8 cellular contexts compared by ENCODE assay signal in genomic region chr9:101738566-101739183, GRCh38. TPM values are rescaled to one million over a fixed set of nuclear protein-coding genes. Genes with fewer than 3 reads are reported as not detected.
DNase-seq lines count a peak whose midpoint lies in the region; ATAC-seq and TF ChIP-seq lines count a peak whose summit lies in the region.

Gene GRIN3A (minus strand): TSS chr9:101738647. CDS start chr9:101737979, 668 bp downstream.

- H3K27ac Mint-ChIP-seq in activated T-helper 2 cell treated with anti-CD3 and anti-CD28 coated beads, Interferon-gamma antibody, Interleukin-2, Interleukin-4, amounts not matched to agents 10 μg/mL and 5 μg/mL and 100 μg/mL, durations not matched to agents 14 hours and 24 hours and 36 hours = no peak within 1 kb of the TSS

- intact Hi-C loops in heart left ventricle (cut with DNase I) (loop anchor here in 2 of 10 donors (10.0 kb wide), 1 partner anchor 134 kb away; no protein-coding TSS in a partner anchor), psoas muscle (cut with DNase I) (no loop called here), thyroid gland (cut with DNase I) (no loop called here)
- intact Hi-C loops in activated T-helper 2 cell treated with anti-CD3 and anti-CD28 coated beads, Interferon-gamma antibody, Interleukin-2, Interleukin-4, amounts not matched to agents 10 μg/mL and 5 μg/mL and 100 μg/mL, durations not matched to agents 14 hours and 24 hours and 36 hours (cut with micrococcal nuclease) = no loop called here

- H3K27me3 ChIP-seq in heart left ventricle = peaks cover 17 to 61% (median 38%) of the 10 kb centered on the region in 9 donors
- H3K27me3 ChIP-seq in psoas muscle (ENCODE audit: insufficient read depth in 3 of 3, low read length in 2 of 3) = peaks cover 7 to 60% (median 11%) of the 10 kb centered on the region in 3 donors
- H3K27me3 ChIP-seq in thyroid gland = peaks cover 12% of the 10 kb centered on the region

- peak in 3 of 4 donors; percentile 67 to 87 (median 69) for ATAC-seq in heart left ventricle
- peak in 2 of 4 donors; percentile 58 to 60 for ATAC-seq in psoas muscle
- no peak for ATAC-seq in HG03520 (IDR thresholded peaks at IDR 0.05; ENCODE audit: unreplicated experiment)

- peaks cover 3% of the 10 kb centered on the region for H3K4me1 Mint-ChIP-seq in activated T-helper 2 cell treated with anti-CD3 and anti-CD28 coated beads, Interferon-gamma antibody, Interleukin-2, Interleukin-4, amounts not matched to agents 10 μg/mL and 5 μg/mL and 100 μg/mL, durations not matched to agents 14 hours and 24 hours and 36 hours (ENCODE audit: low read depth)

- H3K4me3 Mint-ChIP-seq in activated T-helper 2 cell treated with anti-CD3 and anti-CD28 coated beads, Interferon-gamma antibody, Interleukin-2, Interleukin-4, amounts not matched to agents 10 μg/mL and 5 μg/mL and 100 μg/mL, durations not matched to agents 14 hours and 24 hours and 36 hours (ENCODE audit: low read depth) = no peak within 1 kb of the TSS

- no peaks in the 10 kb centered on the region for H3K36me3 Mint-ChIP-seq in activated T-helper 2 cell treated with anti-CD3 and anti-CD28 coated beads, Interferon-gamma antibody, Interleukin-2, Interleukin-4, amounts not matched to agents 10 μg/mL and 5 μg/mL and 100 μg/mL, durations not matched to agents 14 hours and 24 hours and 36 hours (ENCODE audit: low read depth)

- H3K27ac ChIP-seq in heart left ventricle (peak within 1 kb of the TSS in 2 of 12 donors; percentile 21 to 22), psoas muscle (no peak within 1 kb of the TSS), thyroid gland (no peak within 1 kb of the TSS)

- TF ChIP-seq POLR2A in heart left ventricle (IDR thresholded peaks at IDR 0.05) (no peak), thyroid gland (IDR thresholded peaks at IDR 0.05) (no peak)

- TF ChIP-seq CTCF in heart left ventricle (IDR thresholded peaks at IDR 0.05) (peak in 6 of 12 donors; percentile 7 to 41 (median 31)), psoas muscle (IDR thresholded peaks at IDR 0.05) (no peak), thyroid gland (IDR thresholded peaks at IDR 0.05) (peak in 1 of 6 experiments; percentile 3)

- peak; percentile 69 for DNase-seq in DMS 273 (lab: John Stamatoyannopoulos, UW; ENCODE audit: unreplicated experiment)
- DNase-seq in DMS 273 treated with DMSO at 0.1 percent for 48 hours (lab: John Stamatoyannopoulos, UW) = no peak
- peak; percentile 36 for DNase-seq in NOMO-1 treated with DMSO at 0.1 percent for 48 hours (lab: John Stamatoyannopoulos, UW; ENCODE audit: unreplicated experiment)
- peak in 4 of 5 donors; percentile 24 to 70 (median 50) for DNase-seq in heart left ventricle
- peak; percentile 17 to 48 for DNase-seq in psoas muscle
- no peak for DNase-seq in activated T-helper 2 cell treated with anti-CD3 and anti-CD28 coated beads, Interferon-gamma antibody, Interleukin-2, Interleukin-4, amounts not matched to agents 10 μg/mL and 5 μg/mL and 100 μg/mL, durations not matched to agents 14 hours and 24 hours and 36 hours (ENCODE audit: low spot score)
- DNase-seq in thyroid gland = no peak

- H3K4me1 ChIP-seq in heart left ventricle (peaks cover 0 to 18% (median 12%) of the 10 kb centered on the region in 12 donors), psoas muscle (peaks cover 7% of the 10 kb centered on the region), thyroid gland (peaks cover 7 to 14% of the 10 kb centered on the region in 2 donors)

- H3K9me3 ChIP-seq in heart left ventricle (no peaks in the 10 kb centered on the region), psoas muscle (no peaks in the 10 kb centered on the region), thyroid gland (no peaks in the 10 kb centered on the region)

- H3K9me3 Mint-ChIP-seq in activated T-helper 2 cell treated with anti-CD3 and anti-CD28 coated beads, Interferon-gamma antibody, Interleukin-2, Interleukin-4, amounts not matched to agents 10 μg/mL and 5 μg/mL and 100 μg/mL, durations not matched to agents 14 hours and 24 hours and 36 hours = no peaks in the 10 kb centered on the region

- H3K27me3 Mint-ChIP-seq in activated T-helper 2 cell treated with anti-CD3 and anti-CD28 coated beads, Interferon-gamma antibody, Interleukin-2, Interleukin-4, amounts not matched to agents 10 μg/mL and 5 μg/mL and 100 μg/mL, durations not matched to agents 14 hours and 24 hours and 36 hours (ENCODE audit: low read depth) = peaks cover 42% of the 10 kb centered on the region

- no peaks in the 10 kb centered on the region for H3K36me3 ChIP-seq in heart left ventricle
- no peaks in the 10 kb centered on the region for H3K36me3 ChIP-seq in psoas muscle (ENCODE audit: insufficient read depth in 1 of 2, low read depth in 1 of 2)
- no peaks in the 10 kb centered on the region for H3K36me3 ChIP-seq in thyroid gland

- peak within 1 kb of the TSS; percentile 19 to 62 (median 47) for H3K4me3 ChIP-seq in heart left ventricle
- peak within 1 kb of the TSS; percentile 59 for H3K4me3 ChIP-seq in psoas muscle
- H3K4me3 ChIP-seq in thyroid gland (replicated peaks in 1 of 3) = peak within 1 kb of the TSS in 1 of 3 donors; percentile 11

- WGBS in heart left ventricle, 4 donors = 3% methylated on average over 26 of the region's 26 CpGs
- WGBS in psoas muscle, 3 donors = 2% methylated on average over 26 of the region's 26 CpGs
- WGBS in thyroid gland, 2 donors = 2 to 4% methylated on average over 26 of the region's 26 CpGs

RNA-seq across cellular contexts. Expression of gene GRIN3A, which starts in this region (rescaled TPM):
- total RNA-seq in heart left ventricle = 1 to 10 TPM in 2 of 9 donors, under 1 TPM in 7; 0.09 to 1.4 (median 0.32) TPM
- under 1 TPM; 0.06 to 0.19 TPM for polyA plus RNA-seq in heart left ventricle
- total RNA-seq in psoas muscle = under 1 TPM in 1 of 4 donors, not detected in 3; 0.04 TPM
- polyA plus RNA-seq in psoas muscle = under 1 TPM in 1 of 3 donors, not detected in 2; 0.01 TPM
- total RNA-seq in activated T-helper 2 cell treated with anti-CD3 and anti-CD28 coated beads, Interferon-gamma antibody, Interleukin-2, Interleukin-4, amounts not matched to agents 10 μg/mL and 5 μg/mL and 100 μg/mL, durations not matched to agents 14 hours and 24 hours and 36 hours = not detected in 2 replicates
- not detected for total RNA-seq in thyroid gland

Comparison
In these comparisons a context has a peak if more than half of its experiments do, and no peak if none do; other contexts are left out.
1. DNase-seq: peak in DMS 273 (single experiment), NOMO-1 treated with DMSO at 0.1 percent for 48 hours (single experiment) and heart left ventricle (4 of 5); none in DMS 273 treated with DMSO at 0.1 percent for 48 hours (single experiment), activated T-helper 2 cell treated with anti-CD3 and anti-CD28 coated beads, Interferon-gamma antibody, Interleukin-2, Interleukin-4, amounts not matched to agents 10 μg/mL and 5 μg/mL and 100 μg/mL, durations not matched to agents 14 hours and 24 hours and 36 hours (single experiment) and thyroid gland (0 of 2).
2. Peak in DNase-seq and H3K4me3 ChIP-seq in psoas muscle; RNA of the gene not detected or under 1 TPM.